In genomic region chr10:125626671-125627070, GRCh38 we compare ENCODE assay signal across 3 cellular contexts.
TF ChIP-seq lines count a peak whose summit lies in the region.

No MANE protein-coding gene starts in this region.

TF ChIP-seq in GM23338, 12 proteins besides CTCF, POLR2A, EP300 and RAD21 (continues in another document):
- TF ChIP-seq NANOG (IDR thresholded peaks at IDR 0.05; ENCODE audit: borderline replicate concordance) (no peak), JUNB (IDR thresholded peaks at IDR 0.05; ENCODE audit: unreplicated experiment) (no peak), CREB1 (CRISPR knock-in tag; IDR thresholded peaks at IDR 0.05; ENCODE audit: low read depth) (no peak), EZH2phosphoT487 (IDR thresholded peaks at IDR 0.05; ENCODE audit: unreplicated experiment) (no peak), ZNF331 (CRISPR knock-in tag; IDR thresholded peaks at IDR 0.05; ENCODE audit: low read depth) (no peak), ZNF114 (CRISPR knock-in tag; IDR thresholded peaks at IDR 0.05) (no peak), EZH2 (IDR thresholded peaks at IDR 0.05; ENCODE audit: low read depth, unreplicated experiment) (no peak), POLR2AphosphoS5 (IDR thresholded peaks at IDR 0.05; ENCODE audit: low read depth) (no peak), STAT1 (IDR thresholded peaks at IDR 0.05; ENCODE audit: unreplicated experiment) (no peak)
- TF ChIP-seq, protein P1, sequence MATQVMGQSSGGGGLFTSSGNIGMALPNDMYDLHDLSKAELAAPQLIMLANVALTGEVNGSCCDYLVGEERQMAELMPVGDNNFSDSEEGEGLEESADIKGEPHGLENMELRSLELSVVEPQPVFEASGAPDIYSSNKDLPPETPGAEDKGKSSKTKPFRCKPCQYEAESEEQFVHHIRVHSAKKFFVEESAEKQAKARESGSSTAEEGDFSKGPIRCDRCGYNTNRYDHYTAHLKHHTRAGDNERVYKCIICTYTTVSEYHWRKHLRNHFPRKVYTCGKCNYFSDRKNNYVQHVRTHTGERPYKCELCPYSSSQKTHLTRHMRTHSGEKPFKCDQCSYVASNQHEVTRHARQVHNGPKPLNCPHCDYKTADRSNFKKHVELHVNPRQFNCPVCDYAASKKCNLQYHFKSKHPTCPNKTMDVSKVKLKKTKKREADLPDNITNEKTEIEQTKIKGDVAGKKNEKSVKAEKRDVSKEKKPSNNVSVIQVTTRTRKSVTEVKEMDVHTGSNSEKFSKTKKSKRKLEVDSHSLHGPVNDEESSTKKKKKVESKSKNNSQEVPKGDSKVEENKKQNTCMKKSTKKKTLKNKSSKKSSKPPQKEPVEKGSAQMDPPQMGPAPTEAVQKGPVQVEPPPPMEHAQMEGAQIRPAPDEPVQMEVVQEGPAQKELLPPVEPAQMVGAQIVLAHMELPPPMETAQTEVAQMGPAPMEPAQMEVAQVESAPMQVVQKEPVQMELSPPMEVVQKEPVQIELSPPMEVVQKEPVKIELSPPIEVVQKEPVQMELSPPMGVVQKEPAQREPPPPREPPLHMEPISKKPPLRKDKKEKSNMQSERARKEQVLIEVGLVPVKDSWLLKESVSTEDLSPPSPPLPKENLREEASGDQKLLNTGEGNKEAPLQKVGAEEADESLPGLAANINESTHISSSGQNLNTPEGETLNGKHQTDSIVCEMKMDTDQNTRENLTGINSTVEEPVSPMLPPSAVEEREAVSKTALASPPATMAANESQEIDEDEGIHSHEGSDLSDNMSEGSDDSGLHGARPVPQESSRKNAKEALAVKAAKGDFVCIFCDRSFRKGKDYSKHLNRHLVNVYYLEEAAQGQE (IDR thresholded peaks at IDR 0.05; ENCODE audit: unreplicated experiment): no peak

TF ChIP-seq in endothelial cell of umbilical vein, 7 proteins besides CTCF, POLR2A, EP300 and RAD21:
- TF ChIP-seq, protein P2, sequence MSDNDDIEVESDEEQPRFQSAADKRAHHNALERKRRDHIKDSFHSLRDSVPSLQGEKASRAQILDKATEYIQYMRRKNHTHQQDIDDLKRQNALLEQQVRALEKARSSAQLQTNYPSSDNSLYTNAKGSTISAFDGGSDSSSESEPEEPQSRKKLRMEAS (IDR thresholded peaks at IDR 0.05; ENCODE audit: insufficient read depth, insufficient read length): no peak
- TF ChIP-seq GATA2 (IDR thresholded peaks at IDR 0.05; ENCODE audit: insufficient read depth, insufficient read length, low read depth, low read length): peak; percentile 2
- no peak for TF ChIP-seq JUN (IDR thresholded peaks at IDR 0.05; ENCODE audit: borderline replicate concordance, insufficient read depth, insufficient read length, low read depth)
- TF ChIP-seq EZH2 (IDR thresholded peaks at IDR 0.05; ENCODE audit: borderline replicate concordance, low read depth, low read length, severe bottlenecking): no peak
- TF ChIP-seq FOS (IDR thresholded peaks at IDR 0.05; ENCODE audit: borderline replicate concordance, insufficient read depth, low read length): no peak
- TF ChIP-seq POLR2AphosphoS5 (IDR thresholded peaks at IDR 0.05; ENCODE audit: insufficient read depth, low read depth, low read length): no peak
- no peak for TF ChIP-seq MYC (IDR thresholded peaks at IDR 0.05; ENCODE audit: low read depth, low read length)

TF ChIP-seq in HepG2, 621 proteins besides CTCF, POLR2A, EP300 and RAD21:
- TF ChIP-seq ZNF274 (CRISPR knock-in tag; IDR thresholded peaks at IDR 0.05) (no peak), ZNF207 (IDR thresholded peaks at IDR 0.05; ENCODE audit: borderline replicate concordance) (no peak), ZNF451 (CRISPR knock-in tag; IDR thresholded peaks at IDR 0.05) (no peak), JDP2 (CRISPR knock-in tag; IDR thresholded peaks at IDR 0.05; ENCODE audit: borderline replicate concordance) (no peak), SRSF9 (IDR thresholded peaks at IDR 0.05; ENCODE audit: borderline replicate concordance, insufficient read depth, low read depth, low read length, poor library complexity, severe bottlenecking) (no peak), ZNF839 (CRISPR knock-in tag; IDR thresholded peaks at IDR 0.05; ENCODE audit: borderline replicate concordance) (no peak), ZNF143 (CRISPR knock-in tag; IDR thresholded peaks at IDR 0.05) (no peak), RBM39 (IDR thresholded peaks at IDR 0.05; ENCODE audit: low read depth, low read length, poor library complexity, severe bottlenecking) (no peak), ZFP36L2 (CRISPR knock-in tag; IDR thresholded peaks at IDR 0.05) (no peak), NR2F1 (CRISPR knock-in tag; IDR thresholded peaks at IDR 0.05) (no peak), RFX1 (IDR thresholded peaks at IDR 0.05) (no peak), SYNCRIP (IDR thresholded peaks at IDR 0.05; ENCODE audit: insufficient read depth, low read depth, low read length) (no peak), ZNF20 (CRISPR knock-in tag; IDR thresholded peaks at IDR 0.05) (no peak), ZBTB26 (CRISPR knock-in tag; IDR thresholded peaks at IDR 0.05; ENCODE audit: borderline replicate concordance) (no peak), ZNF30 (CRISPR knock-in tag; IDR thresholded peaks at IDR 0.05) (no peak), ZNF782 (CRISPR knock-in tag; IDR thresholded peaks at IDR 0.05; ENCODE audit: borderline replicate concordance) (no peak), ZNF792 (CRISPR knock-in tag; IDR thresholded peaks at IDR 0.05) (no peak), NFRKB (IDR thresholded peaks at IDR 0.05) (no peak), ZNF484 (CRISPR knock-in tag; IDR thresholded peaks at IDR 0.05; ENCODE audit: borderline replicate concordance, low read depth) (no peak)
